ENCODE assay signal across 21 cellular contexts in the genomic region with DNA sequence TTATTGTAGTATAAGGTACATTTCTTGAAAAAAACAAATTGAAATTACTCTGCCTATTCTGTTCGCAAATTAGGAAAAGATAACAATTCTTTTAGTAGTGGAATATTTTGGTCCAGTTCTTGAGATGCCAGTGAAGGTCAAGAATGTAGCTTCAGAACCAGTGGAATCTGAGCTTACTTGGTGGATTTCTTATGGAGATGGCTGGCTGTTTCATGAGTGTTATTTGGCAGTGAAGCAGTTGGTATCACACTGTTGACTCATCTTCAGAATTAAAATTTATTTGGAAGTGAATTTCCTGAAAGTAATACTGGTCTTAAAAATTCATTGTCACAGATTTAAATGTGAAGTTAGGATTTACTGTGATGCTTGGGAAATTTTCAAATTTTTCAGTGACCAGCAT. TPM values are rescaled to one million over a fixed set of nuclear protein-coding genes. Genes with fewer than 3 reads are reported as not detected.
"Had no signal": no experiment of that assay in that cellular context is flagged by ENCODE, and none has a peak within 500 bp of the region (broad histone marks: within the 10 kb centered on the region; RNA-seq: fewer than 3 reads in every experiment).

No MANE protein-coding gene starts in this region.

- H3K27ac ChIP-seq: upper lobe of right lung had no signal

- H3K4me1 ChIP-seq: upper lobe of right lung had no signal

- H3K4me3 ChIP-seq: lung, upper lobe of right lung had no signal

- ATAC-seq: activated CD4-positive, alpha-beta T cell treated with anti-CD3 and anti-CD28 coated beads for 36 hours; stimulated activated naive B cell treated with anti-CD40 and anti-IgM and Interleukin-4, amounts not matched to agents 10 μg/mL and 1 μg/mL and 100 μg/mL, for 72 hours; T-cell; upper lobe of right lung; WTC11 had no signal

- H3K36me3 ChIP-seq: upper lobe of right lung had no signal

- H3K27me3 ChIP-seq: upper lobe of right lung had no signal

- DNase-seq: activated CD4-positive, alpha-beta T cell treated with anti-CD3 and anti-CD28 coated beads for 36 hours; activated CD4-positive, alpha-beta T cell treated with anti-CD3 and anti-CD28 coated beads, Interleukin-2, amount 50 U/mL, for 48 hours; activated gamma-delta T cell treated with Interleukin-2 at 50 U/mL for 16 hours; amniotic stem cell; glutamatergic neuron; hypothalamus; kidney; midbrain; nephron progenitor cell; nucleus accumbens; retina; stimulated activated naive B cell treated with anti-CD40 and anti-IgM and Interleukin-4, amounts not matched to agents 10 μg/mL and 1 μg/mL and 100 μg/mL, for 72 hours; T-cell; upper lobe of right lung had no signal

RNA-seq across cellular contexts. Expression of gene ANKUB1, which starts 39.7 kb away (rescaled TPM):
- total RNA-seq: activated CD4-positive, alpha-beta T cell treated with anti-CD3 and anti-CD28 coated beads for 36 hours; cardiac septum; kidney; left lobe of liver; posterior vena cava; T-cell; upper lobe of right lung; WTC11 had no signal
- polyA plus RNA-seq: esophagus, thymus had no signal
